ENCODE assay signal across 8 cellular contexts in the genomic region with DNA sequence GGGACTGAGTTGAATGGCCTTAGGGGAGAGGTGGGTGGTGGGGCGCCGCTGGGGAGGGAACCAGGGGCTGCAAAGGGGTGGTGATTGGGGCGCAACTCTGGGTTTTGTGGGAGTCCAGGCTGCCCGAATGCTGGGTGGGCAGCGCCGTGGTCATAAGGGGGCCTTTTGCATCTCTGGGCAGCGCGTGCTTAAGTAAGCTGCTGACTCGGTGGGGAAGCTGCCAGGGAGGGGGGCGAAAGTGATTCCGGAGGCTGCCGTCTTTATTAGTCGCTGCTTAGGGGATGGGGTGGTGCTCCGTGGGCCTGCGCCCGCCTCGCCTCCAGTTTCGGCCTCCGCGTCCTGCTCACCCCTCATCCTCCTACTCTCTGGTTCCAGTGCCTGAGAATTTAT. TPM values are rescaled to one million over a fixed set of nuclear protein-coding genes. Genes with fewer than 3 reads are reported as not detected.
A peak's percentile ranks its signal among the peaks of the same experiment; 100 is the strongest.
DNase-seq lines count a peak whose midpoint lies in the region; ATAC-seq and TF ChIP-seq lines count a peak whose summit lies in the region.

No MANE protein-coding gene starts in this region.

- H3K14ac ChIP-seq in H9 (ENCODE audit: insufficient read depth, low read length), result peak overlapping the region; percentile 86; the same call in 1 of the 2 replicates

- peak overlapping the region; percentile 70 for H3K27ac ChIP-seq in CD4-positive, alpha-beta T cell (ENCODE audit: low read depth, low read length)
- H3K27ac ChIP-seq in H9 (ENCODE audit: insufficient read length, low read depth, low read length) (no peak overlapping the region), right atrium auricular region (peak overlapping the region; percentile 87 to 99), rectal smooth muscle tissue (ENCODE audit: low read depth, low read length) (peak overlapping the region; percentile 100)

- H3K4me1 ChIP-seq in H9 (ENCODE audit: insufficient read depth, low read length) (no peaks in the 10 kb centered on the region), right atrium auricular region (peaks cover 0 to 47% of the 10 kb centered on the region in 2 donors), rectal smooth muscle tissue (ENCODE audit: control insufficient read depth, insufficient read depth, low read length) (peaks cover 8% of the 10 kb centered on the region)

- H3K79me1 ChIP-seq in H9 (ENCODE audit: insufficient read depth, low read depth, low read length, poor library complexity, severe bottlenecking), result no peaks in the 10 kb centered on the region

- H3K4me2 ChIP-seq in H9 (ENCODE audit: insufficient read depth, insufficient read length, low read length), result peak overlapping the region; percentile 85

- H4K8ac ChIP-seq in H9 (replicated peaks; ENCODE audit: insufficient read length, low read depth, low read length), result no peak overlapping the region

- H2AFZ ChIP-seq in H9 (ENCODE audit: low read length), result no peak overlapping the region

- no peak for TF ChIP-seq CTCF in CD4-positive, alpha-beta T cell (IDR thresholded peaks at IDR 0.05)
- TF ChIP-seq CTCF in H9 (conservative IDR thresholded peaks at IDR 0.05) (no peak), right atrium auricular region (IDR thresholded peaks at IDR 0.05) (no peak)

- H3K56ac ChIP-seq in H9 (ENCODE audit: insufficient read length, low read depth, low read length), result no peak overlapping the region

- peak in 4 of 10 experiments; percentile 4 to 11 (median 8) for DNase-seq in CD4-positive, alpha-beta T cell
- DNase-seq in H9 (peak; percentile 51), NOMO-1 treated with DMSO at 0.1 percent for 48 hours (lab: John Stamatoyannopoulos, UW; ENCODE audit: unreplicated experiment) (peak; percentile 27), amniotic epithelial cell (ENCODE audit: low read depth) (peak; percentile 31), right atrium auricular region (ENCODE audit: low spot score) (no peak), T1000 (lab: John Stamatoyannopoulos, UW) (no peak)

- H3K27me3 ChIP-seq in CD4-positive, alpha-beta T cell (ENCODE audit: control insufficient read depth, insufficient read depth, low read length), result no peaks in the 10 kb centered on the region
- H3K27me3 ChIP-seq in H9 (ENCODE audit: insufficient read depth, low read length) (no peaks in the 10 kb centered on the region; the same call in 1 of the 2 replicates), right atrium auricular region (no peaks in the 10 kb centered on the region), rectal smooth muscle tissue (ENCODE audit: control insufficient read depth, insufficient read depth, low read length) (no peaks in the 10 kb centered on the region)

- peaks cover 4% of the 10 kb centered on the region; the same call in 1 of the 2 replicates for H3K79me2 ChIP-seq in H9 (ENCODE audit: insufficient read depth, low read length)

- H3K9me3 ChIP-seq in CD4-positive, alpha-beta T cell (ENCODE audit: control insufficient read depth, low read length), result no peaks in the 10 kb centered on the region
- H3K9me3 ChIP-seq in H9 (ENCODE audit: control insufficient read depth, low read depth, low read length), result no peaks in the 10 kb centered on the region
- no peaks in the 10 kb centered on the region for H3K9me3 ChIP-seq in right atrium auricular region

- peaks cover 15% of the 10 kb centered on the region for H3K36me3 Mint-ChIP-seq in CD4-positive, alpha-beta T cell (ENCODE audit: low read depth)
- H3K36me3 Mint-ChIP-seq in H9 (ENCODE audit: insufficient read depth in 1 of 3, low read depth in 3 of 3), result peaks cover 0 to 4% (median 0%) of the 10 kb centered on the region in 3 experiments; a peak in 1 of 7 replicates

- H2BK20ac ChIP-seq in H9 (ENCODE audit: low read depth, low read length, poor library complexity, severe bottlenecking), result no peak overlapping the region

- H2BK15ac ChIP-seq in H9 (ENCODE audit: low read depth, low read length), result no peak overlapping the region

- H2BK12ac ChIP-seq in H9 (ENCODE audit: insufficient read length, low read depth, low read length), result no peak overlapping the region

- H3K23me2 ChIP-seq in H9 (ENCODE audit: insufficient read length, low read depth, low read length, poor library complexity, severe bottlenecking), result peaks cover 12% of the 10 kb centered on the region

- H3K27me3 Mint-ChIP-seq in CD4-positive, alpha-beta T cell, result no peaks in the 10 kb centered on the region
- peaks cover 24% of the 10 kb centered on the region for H3K27me3 Mint-ChIP-seq in H9 (ENCODE audit: low read depth)

- CTCF ChIA-PET in CD4-positive, alpha-beta T cell (lab: Charles Lee), result interaction anchor here (1.0 to 1.1 kb wide), 2 partner anchors 20 to 27 kb away, joined by 3 read pairs; no protein-coding TSS in a partner anchor

- no peak for ATAC-seq in CD4-positive, alpha-beta T cell (ENCODE audit: poor library complexity)
- no peak for ATAC-seq in HG03135 (IDR thresholded peaks at IDR 0.05; ENCODE audit: unreplicated experiment)

- peaks cover 36% of the 10 kb centered on the region for H3K4me1 Mint-ChIP-seq in CD4-positive, alpha-beta T cell (ENCODE audit: low read depth)
- H3K4me1 Mint-ChIP-seq in H9, result peaks cover 12 to 21% of the 10 kb centered on the region in 2 experiments

- H3K4me3 ChIP-seq in right atrium auricular region (peak overlapping the region; percentile 92 to 93), rectal smooth muscle tissue (ENCODE audit: low read length) (peak overlapping the region; percentile 95)

- H2AK5ac ChIP-seq in H9 (ENCODE audit: insufficient read length, low read length), result no peak overlapping the region

- H3K27ac Mint-ChIP-seq in CD4-positive, alpha-beta T cell, result peak overlapping the region; percentile 92
- H3K27ac Mint-ChIP-seq in H9, result peak overlapping the region; percentile 97 to 99 (median 98); a peak in 6 of 7 replicates

- peak overlapping the region; percentile 82 for H3K9ac ChIP-seq in H9 (ENCODE audit: extremely low read depth, insufficient read length, low read length)
- H3K9ac ChIP-seq in rectal smooth muscle tissue (ENCODE audit: low read length), result peak overlapping the region; percentile 51

- H3K36me3 ChIP-seq in right atrium auricular region, result peaks cover 13% of the 10 kb centered on the region
- H3K36me3 ChIP-seq in rectal smooth muscle tissue (ENCODE audit: control insufficient read depth, insufficient read depth, low read length), result no peaks in the 10 kb centered on the region

- H4K91ac ChIP-seq in H9 (ENCODE audit: insufficient read length, low read depth, low read length), result no peak overlapping the region

- H3K4me3 Mint-ChIP-seq in CD4-positive, alpha-beta T cell, result peak overlapping the region; percentile 98
- H3K4me3 Mint-ChIP-seq in H9, result peak overlapping the region; percentile 94 to 98

- WGBS in H9 (ENCODE audit: extremely low coverage, insufficient read length, low lambda C conversion rate), result no CpG with 5 or more reads among the region's 20 CpGs

- no peak overlapping the region for H3T11ph ChIP-seq in H9 (ENCODE audit: low read length)

- H2BK120ac ChIP-seq in H9 (ENCODE audit: low read depth, low read length, poor library complexity, severe bottlenecking), result no peak overlapping the region

- no peak overlapping the region for H2BK5ac ChIP-seq in H9 (ENCODE audit: insufficient read length, low read length)

- H4K20me1 ChIP-seq in H9 (ENCODE audit: control insufficient read depth, insufficient read depth, insufficient read length), result no peaks in the 10 kb centered on the region

- no peaks in the 10 kb centered on the region for H3K9me3 Mint-ChIP-seq in CD4-positive, alpha-beta T cell
- no peaks in the 10 kb centered on the region for H3K9me3 Mint-ChIP-seq in H9

- intact Hi-C loops in CD4-positive, alpha-beta T cell (cut with DNase I, micrococcal nuclease), result loop anchor here (2.0 kb wide), 3 partner anchors 31 to 83 kb away; partner anchors contain the start of genes DOLPP1 (in 1 of the 2), MIGA2 (in 1 of the 2) and SH3GLB2 (in 1 of the 2)

- H3K18ac ChIP-seq in H9 (ENCODE audit: insufficient read length, low read depth, low read length), result peak overlapping the region; percentile 35

- H3K4ac ChIP-seq in H9 (ENCODE audit: low read depth, low read length), result no peak overlapping the region

- no peak overlapping the region for H3K23ac ChIP-seq in H9 (ENCODE audit: insufficient read length, low read depth, low read length)

- H4K5ac ChIP-seq in H9 (ENCODE audit: insufficient read length, low read depth, low read length), result no peak overlapping the region

- POLR2A ChIA-PET in CD4-positive, alpha-beta T cell (lab: Charles Lee), result interaction anchor here (1.0 to 3.0 kb wide), 6 partner anchors 8 to 514 kb away, joined by 3 to 15 read pairs (median 4); partner anchors contain the start of genes DOLPP1, NTMT1 and SH3GLB2

RNA-seq across cellular contexts. Expression of gene PTPA, which starts 0.5 kb away (rescaled TPM):
- 10 to 100 TPM; 21.6 to 23.3 TPM for total RNA-seq in CD4-positive, alpha-beta T cell
- 140 and 145 TPM in 2 replicates for total RNA-seq in H9 (2021)
- 10 to 100 TPM; 81.3 to 89.9 TPM for total RNA-seq in right atrium auricular region

RNA-seq across cellular contexts. Expression of gene CRAT, which starts 1.2 kb away (rescaled TPM):
- 1 to 10 TPM; 7.1 to 9.4 TPM for total RNA-seq in CD4-positive, alpha-beta T cell
- 15.0 and 15.7 TPM in 2 replicates for total RNA-seq in H9 (2021)
- 10 to 100 TPM; 73.0 to 75.0 TPM for total RNA-seq in right atrium auricular region

RNA-seq across cellular contexts. Expression of gene DOLPP1, which starts 30.8 kb away (rescaled TPM):
- total RNA-seq in CD4-positive, alpha-beta T cell, result 1 to 10 TPM; 2.7 to 3.6 TPM
- total RNA-seq in H9 (2021) (42.6 and 43.3 TPM in 2 replicates), right atrium auricular region (1 to 10 TPM; 4.8 to 5.4 TPM)

Comparison
In these comparisons a context has a peak if more than half of its experiments do, and no peak if none do; other contexts are left out.
1. DNase-seq: peak in H9 (single experiment), NOMO-1 treated with DMSO at 0.1 percent for 48 hours (single experiment) and amniotic epithelial cell (single experiment); none in right atrium auricular region (single experiment) and T1000 (single experiment).